In the genomic region with DNA sequence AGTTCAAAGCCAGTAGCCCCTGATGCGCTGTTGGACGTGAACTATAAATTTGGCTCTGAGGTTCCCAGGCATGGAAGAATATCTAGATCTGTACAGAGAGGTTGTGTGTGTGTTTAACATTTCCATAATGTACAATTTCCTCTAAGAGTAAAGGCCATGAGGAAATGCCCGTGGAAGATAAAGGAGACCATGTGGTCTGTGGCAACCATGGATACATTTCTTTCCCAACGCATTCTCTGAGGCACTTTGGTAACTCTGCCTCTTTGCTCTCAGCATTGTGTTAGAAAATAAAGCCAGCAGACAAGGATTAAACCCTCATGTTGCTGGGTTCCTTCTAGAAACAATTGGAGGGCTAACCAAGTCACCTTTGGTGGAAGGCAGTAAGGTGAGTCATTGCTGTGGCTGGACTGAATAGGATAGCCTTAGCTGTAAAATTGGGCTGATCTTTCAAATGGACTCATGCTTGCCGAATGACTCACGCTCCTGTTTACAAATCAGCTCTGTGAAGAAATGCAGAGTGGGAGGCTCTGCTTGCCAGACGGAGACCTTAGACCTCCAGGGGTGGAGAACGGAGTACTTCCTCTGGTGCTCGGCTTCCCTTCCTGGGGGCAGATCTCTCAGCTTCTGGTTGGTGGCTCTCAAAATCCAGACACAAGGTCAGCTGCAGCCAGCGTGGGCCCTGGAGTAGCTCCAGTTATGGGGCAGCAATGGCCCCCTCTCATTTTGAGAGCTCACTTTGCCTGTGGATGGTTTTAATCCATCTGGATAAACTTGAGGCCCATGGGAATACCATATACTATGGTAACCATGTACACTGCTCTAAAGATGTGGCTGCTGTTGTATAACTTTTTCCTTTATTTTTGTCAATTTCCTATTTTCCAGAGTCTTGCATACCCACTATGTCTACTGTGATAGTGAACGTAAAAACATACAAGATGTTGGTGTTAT, we compare ENCODE assay signal across 1 cellular context.
TF ChIP-seq lines count a peak whose summit lies in the region.

No MANE protein-coding gene starts in this region.

TF ChIP-seq in HepG2, 621 proteins besides CTCF, POLR2A, EP300 and RAD21 (continued from another document):
- no peak for TF ChIP-seq ZNF407 (CRISPR knock-in tag; IDR thresholded peaks at IDR 0.05; ENCODE audit: not compliant biosample characterization)
- 0 out of 2 replicates have a peak, but pooled peaks have one; percentile 39 for TF ChIP-seq ZNF333 (CRISPR knock-in tag; IDR thresholded peaks at IDR 0.05; ENCODE audit: borderline replicate concordance)
- TF ChIP-seq ZBTB43 (CRISPR knock-in tag; conservative IDR thresholded peaks at IDR 0.05): peak; percentile 79; the same call in 1 of the 2 replicates
- no peak for TF ChIP-seq ZNF30 (CRISPR knock-in tag; IDR thresholded peaks at IDR 0.05)
- TF ChIP-seq MIER2 (CRISPR knock-in tag; IDR thresholded peaks at IDR 0.05): peak; percentile 38; the same call in 1 of the 2 replicates
